ENCODE assay signal across 8 cellular contexts in the genomic region with DNA sequence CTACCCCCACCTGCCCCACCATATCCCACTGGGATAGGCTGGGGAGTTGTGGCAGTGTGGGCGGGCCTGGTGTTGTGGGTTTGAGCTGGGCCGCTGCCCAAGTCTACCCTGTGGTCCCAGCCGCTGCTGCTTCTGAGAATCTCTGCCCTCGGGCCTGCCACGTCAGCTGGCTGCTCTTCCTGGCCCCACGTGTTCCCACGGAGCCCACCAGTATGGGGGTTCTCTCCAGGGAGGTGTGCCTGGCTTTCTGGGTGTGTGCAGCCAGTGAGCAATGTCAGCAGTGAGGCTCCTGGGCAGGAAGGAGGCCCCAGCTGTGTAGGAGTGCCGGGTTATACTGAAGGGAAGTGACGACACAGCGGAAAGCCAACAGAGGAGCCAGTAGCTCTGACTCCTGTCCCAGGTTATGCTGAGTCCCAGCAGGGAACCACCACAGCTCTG. TPM values are rescaled to one million over a fixed set of nuclear protein-coding genes. Genes with fewer than 3 reads are reported as not detected.
DNase-seq lines count a peak whose midpoint lies in the region; ATAC-seq, FAIRE-seq and TF ChIP-seq lines count a peak whose summit lies in the region.

No MANE protein-coding gene starts in this region.

- peaks cover 33 to 100% (median 96%) of the 10 kb centered on the region in 12 donors for H3K4me1 ChIP-seq in heart left ventricle
- H3K4me1 ChIP-seq in skeletal muscle tissue (ENCODE audit: control insufficient read depth in 3 of 3, insufficient read depth in 3 of 3, low read length in 3 of 3): peaks cover 86 to 95% (median 92%) of the 10 kb centered on the region in 3 donors

- H3K4me3 ChIP-seq in heart left ventricle (peak overlapping the region in 11 of 12 donors; percentile 9 to 58 (median 49)), skeletal muscle tissue (ENCODE audit: low read length in 3 of 3) (peak overlapping the region; percentile 20 to 81 (median 74))

- peak in 4 of 12 donors; percentile 3 to 47 (median 26) for TF ChIP-seq CTCF in heart left ventricle (IDR thresholded peaks at IDR 0.05)

- intact Hi-C loops in heart left ventricle (cut with DNase I): loop anchor here in 5 of 10 donors (1.0 to 2.0 kb wide), 3 partner anchors 19 to 27 kb away; no protein-coding TSS in a partner anchor

- DNase-seq in GM12892 (ENCODE audit: insufficient read length): peak; percentile 79
- DNase-seq in SIG-M5 (lab: John Stamatoyannopoulos, UW): peak; percentile 47
- peak; percentile 79 for DNase-seq in activated gamma-delta T cell treated with anti-CD3 and anti-CD28 coated beads, Interleukin-2, amount 50 U/mL, for 16 hours (ENCODE audit: low read depth)
- peak in 3 of 5 donors; percentile 70 to 84 (median 75) for DNase-seq in heart left ventricle
- no peak for DNase-seq in NCI-H510A (lab: John Stamatoyannopoulos, UW)
- DNase-seq in NAMALWA (ENCODE audit: low spot score): no peak

- 0 out of 2 replicates have a peak, but pooled peaks have one; percentile 46 for TF ChIP-seq POLR2A in GM12892 (IDR thresholded peaks at IDR 0.05; ENCODE audit: low read depth, low read length)
- TF ChIP-seq POLR2A in heart left ventricle (IDR thresholded peaks at IDR 0.05): peak in 1 of 2 donors; percentile 14

- 28 to 36% (median 30%) methylated on average over 10 of the region's 10 CpGs for WGBS in heart left ventricle, 4 donors

- H3K36me3 ChIP-seq in heart left ventricle: peaks cover 0 to 57% (median 6%) of the 10 kb centered on the region in 9 donors
- H3K36me3 ChIP-seq in skeletal muscle tissue (ENCODE audit: control insufficient read depth in 3 of 3, insufficient read depth in 3 of 3, low read length in 3 of 3): peaks cover 0 to 6% (median 4%) of the 10 kb centered on the region in 3 donors

- ATAC-seq in HG02884 (IDR thresholded peaks at IDR 0.05; ENCODE audit: unreplicated experiment) (peak; percentile 35), heart left ventricle (peak; percentile 13 to 61 (median 41))

- no peaks in the 10 kb centered on the region for H3K27me3 ChIP-seq in heart left ventricle
- H3K27me3 ChIP-seq in skeletal muscle tissue (ENCODE audit: control insufficient read depth in 3 of 3, insufficient read depth in 3 of 3, low read length in 3 of 3): no peaks in the 10 kb centered on the region

- H3K27ac ChIP-seq in heart left ventricle: peak overlapping the region; percentile 85 to 99 (median 94)
- peak overlapping the region; percentile 80 for H3K27ac ChIP-seq in skeletal muscle tissue (ENCODE audit: low read depth, low read length)

- H3K9me3 ChIP-seq in heart left ventricle: no peaks in the 10 kb centered on the region
- no peaks in the 10 kb centered on the region for H3K9me3 ChIP-seq in skeletal muscle tissue (ENCODE audit: control insufficient read depth in 3 of 3, low read length in 3 of 3)

- peak; percentile 96 for FAIRE-seq in GM12892 (lab: Jason Lieb, UNC)

- H3K9ac ChIP-seq in skeletal muscle tissue (ENCODE audit: low read depth in 1 of 3, low read length in 3 of 3): peak overlapping the region; percentile 61 to 83 (median 80)

RNA-seq across cellular contexts. Expression of a gene that starts 10.5 kb away (rescaled TPM):
- polyA plus RNA-seq in GM12892 (2012; ENCODE audit: missing spikeins): 116 TPM
- 100 to 1,000 TPM; 106 to 365 (median 140) TPM for total RNA-seq in heart left ventricle
- 100 to 1,000 TPM in 1 of 2 donors, 10 to 100 TPM in 1; 93.2 to 180 TPM for polyA plus RNA-seq in heart left ventricle
- total RNA-seq in skeletal muscle tissue: 78.8 TPM

RNA-seq across cellular contexts. Expression of a gene that starts 22.4 kb away (rescaled TPM):
- 0.30 TPM for polyA plus RNA-seq in GM12892 (2012; ENCODE audit: missing spikeins)
- total RNA-seq in heart left ventricle (10 to 100 TPM; 12.9 to 60.1 (median 17.8) TPM), skeletal muscle tissue (19.8 TPM)
- polyA plus RNA-seq in heart left ventricle: 10 to 100 TPM; 21.1 to 37.5 TPM

RNA-seq across cellular contexts. Expression of a gene that starts 32.4 kb away (rescaled TPM):
- 0.25 TPM for polyA plus RNA-seq in GM12892 (2012; ENCODE audit: missing spikeins)
- total RNA-seq in heart left ventricle: 10 to 100 TPM in 8 of 9 donors, 1 to 10 TPM in 1; 8.8 to 68.3 (median 31.5) TPM
- 10 to 100 TPM in 1 of 2 donors, 1 to 10 TPM in 1; 1.3 to 29.7 TPM for polyA plus RNA-seq in heart left ventricle
- total RNA-seq in skeletal muscle tissue: 15.1 TPM

RNA-seq across cellular contexts. Expression of a gene that starts 41.5 kb away (rescaled TPM):
- polyA plus RNA-seq in GM12892 (2012; ENCODE audit: missing spikeins): not detected
- total RNA-seq in heart left ventricle (10 to 100 TPM in 3 of 9 donors, 1 to 10 TPM in 6; 3.6 to 14.8 (median 8.4) TPM), skeletal muscle tissue (0.52 TPM)
- polyA plus RNA-seq in heart left ventricle: 1 to 10 TPM; 1.0 to 8.8 TPM

RNA-seq across cellular contexts. Expression of a gene that starts 45.7 kb away (rescaled TPM):
- 40.2 TPM for polyA plus RNA-seq in GM12892 (2012; ENCODE audit: missing spikeins)
- total RNA-seq in heart left ventricle (10 to 100 TPM; 47.5 to 94.9 (median 61.4) TPM), skeletal muscle tissue (44.9 TPM)
- 100 to 1,000 TPM in 1 of 2 donors, 10 to 100 TPM in 1; 80.5 to 106 TPM for polyA plus RNA-seq in heart left ventricle

Comparison
In these comparisons a context has a peak if more than half of its experiments do, and no peak if none do; other contexts are left out.
1. DNase-seq: peak in GM12892 (single experiment), SIG-M5 (single experiment), activated gamma-delta T cell treated with anti-CD3 and anti-CD28 coated beads, Interleukin-2, amount 50 U/mL, for 16 hours (single experiment) and heart left ventricle (3 of 5); none in NCI-H510A (single experiment) and NAMALWA (single experiment).